ENCODE assay signal across 28 cellular contexts in genomic region chr7:15498465-15498864, GRCh38.
"Had no signal": no experiment of that assay in that cellular context is flagged by ENCODE, and none has a peak within 500 bp of the region (broad histone marks: within the 10 kb centered on the region; RNA-seq: fewer than 3 reads in every experiment).

No MANE protein-coding gene starts in this region.

- DNase-seq: occipital lobe; ovary; posterior cingulate gyrus; psoas muscle; right cardiac atrium; right lobe of liver; sigmoid colon; small intestine; stimulated activated CD4-positive, alpha-beta T cell treated with anti-CD3 and anti-CD28 coated beads, Interleukin-15, amount 100 ng/mL, for 24 hours; stimulated activated CD4-positive, alpha-beta T cell treated with anti-CD3 and anti-CD28 coated beads, Interleukin-2, amount 100 ng/mL, for 24 hours; stimulated activated CD4-positive, alpha-beta T cell treated with anti-CD3 and anti-CD28 coated beads, Interleukin-2, amount 100 ng/mL, for 48 hours; stimulated activated CD4-positive, alpha-beta T cell treated with anti-CD3 and anti-CD28 coated beads, Interleukin-4, amount 100 ng/mL, for 24 hours; stimulated activated naive B cell treated with anti-CD40 and anti-IgM and Interleukin-4, amounts not matched to agents 10 μg/mL and 1 μg/mL and 100 μg/mL, for 72 hours; stimulated activated naive CD4-positive, alpha-beta T cell treated with Interleukin-2 at 50 U/mL for 16 hours; stomach; thyroid gland; trophoblast cell; upper lobe of left lung had no signal

- H3K4me3 ChIP-seq: neural progenitor cell, ovary, psoas muscle, right lobe of liver, sigmoid colon, stomach, thoracic aorta, thyroid gland, tibial nerve, upper lobe of left lung, vagina had no signal

- H3K27ac ChIP-seq: neural progenitor cell, ovary, parathyroid adenoma, psoas muscle, right lobe of liver, sigmoid colon, stomach, thoracic aorta, thyroid gland, tibial nerve, upper lobe of left lung, vagina had no signal

- H3K4me1 Mint-ChIP-seq: neural progenitor cell; stimulated activated effector memory CD8-positive, alpha-beta T cell treated with anti-CD3 and anti-CD28 coated beads, Interleukin-12 subunit alpha, Interleukin-12 subunit beta, amount 100 ng/mL, for 72 hours; stimulated activated naive B cell treated with anti-CD40 and anti-IgM and Interleukin-4, amounts not matched to agents 10 μg/mL and 1 μg/mL and 100 μg/mL, for 72 hours had no signal

- H3K27me3 ChIP-seq: neural progenitor cell, ovary, right lobe of liver, sigmoid colon, stomach, thyroid gland, tibial nerve, upper lobe of left lung, vagina had no signal

- H3K9me3 ChIP-seq: ovary, psoas muscle, right lobe of liver, sigmoid colon, stomach, thoracic aorta, thyroid gland, tibial nerve, upper lobe of left lung, vagina had no signal

- H3K4me1 ChIP-seq: neural progenitor cell, parathyroid adenoma, psoas muscle, right lobe of liver, sigmoid colon, stomach, thyroid gland, tibial nerve, upper lobe of left lung, vagina had no signal

- H3K9me3 Mint-ChIP-seq: nephron, neural progenitor cell had no signal

- H3K36me3 ChIP-seq: neural progenitor cell, ovary, right lobe of liver, sigmoid colon, stomach, thoracic aorta, thyroid gland, tibial nerve, upper lobe of left lung, vagina had no signal

- H3K36me3 Mint-ChIP-seq: neural progenitor cell; stimulated activated effector memory CD8-positive, alpha-beta T cell treated with anti-CD3 and anti-CD28 coated beads, Interleukin-12 subunit alpha, Interleukin-12 subunit beta, amount 100 ng/mL, for 72 hours; stimulated activated naive B cell treated with anti-CD40 and anti-IgM and Interleukin-4, amounts not matched to agents 10 μg/mL and 1 μg/mL and 100 μg/mL, for 72 hours had no signal

- H3K4me2 ChIP-seq: neural progenitor cell had no signal

- FAIRE-seq: small intestine, urothelium cell line had no signal

- ATAC-seq: psoas muscle; right cardiac atrium; right lobe of liver; stimulated activated effector memory CD8-positive, alpha-beta T cell treated with anti-CD3 and anti-CD28 coated beads, Interleukin-12 subunit alpha, Interleukin-12 subunit beta, amount 100 ng/mL, for 72 hours; stimulated activated naive B cell treated with anti-CD40 and anti-IgM and Interleukin-4, amounts not matched to agents 10 μg/mL and 1 μg/mL and 100 μg/mL, for 72 hours had no signal

- H3K79me2 ChIP-seq: parathyroid adenoma had no signal

- H2AFZ ChIP-seq: neural progenitor cell, parathyroid adenoma had no signal

- H3K27ac Mint-ChIP-seq: neural progenitor cell; progenitor cell of endocrine pancreas; stimulated activated effector memory CD8-positive, alpha-beta T cell treated with anti-CD3 and anti-CD28 coated beads, Interleukin-12 subunit alpha, Interleukin-12 subunit beta, amount 100 ng/mL, for 72 hours; stimulated activated naive B cell treated with anti-CD40 and anti-IgM and Interleukin-4, amounts not matched to agents 10 μg/mL and 1 μg/mL and 100 μg/mL, for 72 hours; stimulated activated naive CD8-positive, alpha-beta T cell treated with anti-CD3 and anti-CD28 coated beads, Interleukin-15, Interleukin-2, amounts not matched to agents 100 ng/mL and 50 ng/mL, for 24 hours had no signal

- H3K9ac ChIP-seq: neural progenitor cell, parathyroid adenoma had no signal

- H3K4me3 Mint-ChIP-seq: nephron; neural progenitor cell; stimulated activated effector memory CD8-positive, alpha-beta T cell treated with anti-CD3 and anti-CD28 coated beads, Interleukin-12 subunit alpha, Interleukin-12 subunit beta, amount 100 ng/mL, for 72 hours; stimulated activated naive B cell treated with anti-CD40 and anti-IgM and Interleukin-4, amounts not matched to agents 10 μg/mL and 1 μg/mL and 100 μg/mL, for 72 hours; stimulated activated naive CD8-positive, alpha-beta T cell treated with anti-CD3 and anti-CD28 coated beads, Interleukin-15, Interleukin-2, amounts not matched to agents 100 ng/mL and 50 ng/mL, for 24 hours had no signal

- H3K27me3 Mint-ChIP-seq: progenitor cell of endocrine pancreas; stimulated activated naive B cell treated with anti-CD40 and anti-IgM and Interleukin-4, amounts not matched to agents 10 μg/mL and 1 μg/mL and 100 μg/mL, for 72 hours; stimulated activated naive CD8-positive, alpha-beta T cell treated with anti-CD3 and anti-CD28 coated beads, Interleukin-15, Interleukin-2, amounts not matched to agents 100 ng/mL and 50 ng/mL, for 24 hours had no signal
